In genomic region chr22:40557972-40558371, GRCh38 we compare ENCODE assay signal across 1 cellular context.
A peak's percentile ranks its signal among the peaks of the same experiment; 100 is the strongest.
TF ChIP-seq lines count a peak whose summit lies in the region.

No MANE protein-coding gene starts in this region.

TF ChIP-seq in K562, 482 proteins besides CTCF, POLR2A, EP300 and RAD21 (continued from another document):
- TF ChIP-seq PRDM10 (IDR thresholded peaks at IDR 0.05; ENCODE audit: partially characterized antibody) (no peak), ZNF384 (IDR thresholded peaks at IDR 0.05; ENCODE audit: low read depth, low read length) (peak; percentile 42; the same call in 1 of the 2 replicates)
